In genomic region chr20:23379772-23380171, GRCh38 we compare ENCODE assay signal across 41 cellular contexts. TPM values are rescaled to one million over a fixed set of nuclear protein-coding genes. Genes with fewer than 3 reads are reported as not detected.
"Had no signal": no experiment of that assay in that cellular context is flagged by ENCODE, and none has a peak within 500 bp of the region (broad histone marks: within the 10 kb centered on the region; RNA-seq: fewer than 3 reads in every experiment).

No MANE protein-coding gene starts in this region.

- H3K4me1 Mint-ChIP-seq: WTC11 had no signal

- H3K4me3 ChIP-seq: adrenal gland, body of pancreas, breast epithelium had no signal

- FAIRE-seq: astrocyte, TTC549 had no signal

- H3K36me3 ChIP-seq: breast epithelium had no signal

- H3K4me1 ChIP-seq: body of pancreas, breast epithelium had no signal

- H3K27me3 Mint-ChIP-seq: activated CD4-positive, alpha-beta memory T cell treated with anti-CD3 and anti-CD28 coated beads, Interleukin-2, amount 10 ng/mL, durations not matched to agents 7 days and 5 days; activated CD4-positive, alpha-beta T cell treated with anti-CD3 and anti-CD28 coated beads for 36 hours; activated CD4-positive, alpha-beta T cell treated with anti-CD3 and anti-CD28 coated beads, Interleukin-2, amount 10 ng/mL, durations not matched to agents 7 days and 5 days; activated CD8-positive, alpha-beta memory T cell treated with anti-CD3 and anti-CD28 coated beads, Interleukin-2, amount 10 ng/mL, durations not matched to agents 7 days and 5 days; activated naive CD8-positive, alpha-beta T cell treated with anti-CD3 and anti-CD28 coated beads for 36 hours; activated T-cell treated with anti-CD3 and anti-CD28 coated beads, Interleukin-2, amount 50 U/mL, for 24 hours; activated T-helper 17 cell treated with anti-CD3 and anti-CD28 coated beads, Interleukin-2, amount 50 U/mL, for 72 hours had no signal

- H3K27me3 ChIP-seq: adrenal gland, body of pancreas, brain microvascular endothelial cell, breast epithelium had no signal

- ATAC-seq: activated CD4-positive, alpha-beta T cell treated with anti-CD3 and anti-CD28 coated beads for 36 hours; activated CD4-positive, CD25-positive, alpha-beta regulatory T cell treated with anti-CD3 and anti-CD28 coated beads, Interleukin-2, amount 50 U/mL, for 24 hours; activated CD8-positive, alpha-beta memory T cell treated with anti-CD3 and anti-CD28 coated beads, Interleukin-2, amount 10 ng/mL, durations not matched to agents 7 days and 5 days; activated CD8-positive, alpha-beta T cell treated with anti-CD3 and anti-CD28 coated beads, Interleukin-2, amount 10 ng/mL, durations not matched to agents 7 days and 5 days; activated naive CD4-positive, alpha-beta T cell treated with anti-CD3 and anti-CD28 coated beads, Interleukin-2, amount 50 U/mL, for 72 hours; activated T-helper 17 cell treated with anti-CD3 and anti-CD28 coated beads, Interleukin-2, amount 50 U/mL, for 72 hours; body of pancreas; WTC11 had no signal

- H3K9me3 ChIP-seq: adrenal gland, body of pancreas, breast epithelium had no signal

- H3K27ac Mint-ChIP-seq: activated CD4-positive, alpha-beta memory T cell treated with anti-CD3 and anti-CD28 coated beads, Interleukin-2, amount 10 ng/mL, durations not matched to agents 7 days and 5 days; activated CD4-positive, alpha-beta T cell treated with anti-CD3 and anti-CD28 coated beads for 36 hours; activated CD4-positive, alpha-beta T cell treated with anti-CD3 and anti-CD28 coated beads, Interleukin-2, amount 10 ng/mL, durations not matched to agents 7 days and 5 days; activated CD8-positive, alpha-beta memory T cell treated with anti-CD3 and anti-CD28 coated beads, Interleukin-2, amount 10 ng/mL, durations not matched to agents 7 days and 5 days; activated CD8-positive, alpha-beta T cell treated with anti-CD3 and anti-CD28 coated beads, Interleukin-2, amount 10 ng/mL, durations not matched to agents 7 days and 5 days; activated naive CD4-positive, alpha-beta T cell treated with anti-CD3 and anti-CD28 coated beads for 36 hours; activated naive CD4-positive, alpha-beta T cell treated with anti-CD3 and anti-CD28 coated beads, Interleukin-2, amount 50 U/mL, for 72 hours; activated naive CD8-positive, alpha-beta T cell treated with anti-CD3 and anti-CD28 coated beads for 36 hours; activated T-cell treated with anti-CD3 and anti-CD28 coated beads, Interleukin-2, amount 50 U/mL, for 24 hours; activated T-helper 17 cell treated with anti-CD3 and anti-CD28 coated beads, Interleukin-2, amount 50 U/mL, for 72 hours; T-helper 2 cell treated with Interferon-gamma antibody and Interleukin-4, amounts not matched to agents 5 μg/mL and 100 μg/mL, for 36 hours; WTC11 had no signal

- DNase-seq: activated CD4-positive, alpha-beta memory T cell treated with anti-CD3 and anti-CD28 coated beads, Interleukin-2, amount 10 ng/mL, durations not matched to agents 7 days and 5 days; activated CD4-positive, alpha-beta T cell treated with anti-CD3 and anti-CD28 coated beads for 1 hour; activated CD4-positive, alpha-beta T cell treated with anti-CD3 and anti-CD28 coated beads for 36 hours; activated CD4-positive, alpha-beta T cell treated with anti-CD3 and anti-CD28 coated beads for 48 hours; activated CD4-positive, alpha-beta T cell treated with anti-CD3 and anti-CD28 coated beads, Interleukin-2, amount 10 ng/mL, durations not matched to agents 7 days and 5 days; activated CD4-positive, alpha-beta T cell treated with anti-CD3 and anti-CD28 coated beads, Interleukin-2, amount 50 U/mL, for 48 hours; activated CD4-positive, CD25-positive, alpha-beta regulatory T cell; activated CD8-positive, alpha-beta memory T cell treated with anti-CD3 and anti-CD28 coated beads for 24 hours; activated CD8-positive, alpha-beta memory T cell treated with anti-CD3 and anti-CD28 coated beads, Interleukin-2, amount 10 ng/mL, durations not matched to agents 7 days and 5 days; activated CD8-positive, alpha-beta memory T cell treated with anti-CD3 and anti-CD28 coated beads, Interleukin-2, amount 50 U/mL, for 48 hours; activated CD8-positive, alpha-beta T cell treated with anti-CD3 and anti-CD28 coated beads, Interleukin-2, amount 10 ng/mL, durations not matched to agents 7 days and 5 days; activated effector memory CD4-positive, alpha-beta T cell treated with anti-CD3 and anti-CD28 coated beads, Interleukin-2, amount 50 U/mL, for 16 hours; activated gamma-delta T cell treated with Interleukin-2 at 50 U/mL for 16 hours; activated naive CD4-positive, alpha-beta T cell; activated naive CD4-positive, alpha-beta T cell treated with anti-CD3 and anti-CD28 coated beads for 36 hours; activated naive CD4-positive, alpha-beta T cell treated with anti-CD3 and anti-CD28 coated beads, Interleukin-2, amount 50 U/mL, for 16 hours; activated naive CD8-positive, alpha-beta T cell treated with anti-CD3 and anti-CD28 coated beads for 36 hours; activated T-cell treated with anti-CD3 and anti-CD28 coated beads, Interleukin-2, amount 50 U/mL, for 24 hours; activated T-cell treated with anti-CD3 and anti-CD28 coated beads, Interleukin-2, amount 50 U/mL, for 48 hours; adrenal gland; amniotic stem cell; aorta; body of pancreas; brain microvascular endothelial cell; central memory CD4-positive, alpha-beta T cell; cerebellar nuclear complex; T-helper 1 cell; T-helper 2 cell; T-helper 9 cell; WERI-Rb-1 had no signal

- H3K9me3 Mint-ChIP-seq: activated naive CD4-positive, alpha-beta T cell treated with anti-CD3 and anti-CD28 coated beads for 36 hours; activated naive CD8-positive, alpha-beta T cell treated with anti-CD3 and anti-CD28 coated beads for 36 hours; activated T-cell treated with anti-CD3 and anti-CD28 coated beads, Interleukin-2, amount 50 U/mL, for 24 hours; activated T-helper 17 cell treated with anti-CD3 and anti-CD28 coated beads, Interleukin-2, amount 50 U/mL, for 72 hours; T-helper 1 cell treated with Interleukin-12 subunit alpha and Interleukin-12 subunit beta and Interleukin-4 antibody, amounts not matched to agents 30 μg/mL and 1 μg/mL, for 36 hours; T-helper 2 cell treated with Interferon-gamma antibody and Interleukin-4, amounts not matched to agents 5 μg/mL and 100 μg/mL, for 36 hours had no signal

- H3K4me3 Mint-ChIP-seq: activated CD4-positive, alpha-beta memory T cell treated with anti-CD3 and anti-CD28 coated beads, Interleukin-2, amount 10 ng/mL, durations not matched to agents 7 days and 5 days; activated CD4-positive, alpha-beta T cell treated with anti-CD3 and anti-CD28 coated beads for 36 hours; activated CD4-positive, alpha-beta T cell treated with anti-CD3 and anti-CD28 coated beads, Interleukin-2, amount 10 ng/mL, durations not matched to agents 7 days and 5 days; activated CD8-positive, alpha-beta memory T cell treated with anti-CD3 and anti-CD28 coated beads, Interleukin-2, amount 10 ng/mL, durations not matched to agents 7 days and 5 days; activated CD8-positive, alpha-beta T cell treated with anti-CD3 and anti-CD28 coated beads, Interleukin-2, amount 10 ng/mL, durations not matched to agents 7 days and 5 days; activated naive CD4-positive, alpha-beta T cell treated with anti-CD3 and anti-CD28 coated beads for 36 hours; activated naive CD8-positive, alpha-beta T cell treated with anti-CD3 and anti-CD28 coated beads for 36 hours; activated T-cell treated with anti-CD3 and anti-CD28 coated beads, Interleukin-2, amount 50 U/mL, for 24 hours; activated T-helper 17 cell treated with anti-CD3 and anti-CD28 coated beads, Interleukin-2, amount 50 U/mL, for 72 hours; T-helper 1 cell treated with Interleukin-12 subunit alpha and Interleukin-12 subunit beta and Interleukin-4 antibody, amounts not matched to agents 30 μg/mL and 1 μg/mL, for 36 hours; T-helper 2 cell treated with Interferon-gamma antibody and Interleukin-4, amounts not matched to agents 5 μg/mL and 100 μg/mL, for 36 hours; WTC11 had no signal

- H3K27ac ChIP-seq: adrenal gland, body of pancreas, brain microvascular endothelial cell, breast epithelium, WERI-Rb-1 had no signal

RNA-seq across cellular contexts. Expression of gene CSTL1, which starts 59.7 kb away (rescaled TPM):
- total RNA-seq: activated CD4-positive, alpha-beta memory T cell treated with anti-CD3 and anti-CD28 coated beads, Interleukin-2, amount 10 ng/mL, durations not matched to agents 7 days and 5 days; activated CD4-positive, alpha-beta T cell treated with anti-CD3 and anti-CD28 coated beads for 36 hours; activated CD4-positive, alpha-beta T cell treated with anti-CD3 and anti-CD28 coated beads, Interleukin-2, amount 10 ng/mL, durations not matched to agents 7 days and 5 days; activated CD8-positive, alpha-beta memory T cell treated with anti-CD3 and anti-CD28 coated beads, Interleukin-2, amount 10 ng/mL, durations not matched to agents 7 days and 5 days; activated CD8-positive, alpha-beta T cell treated with anti-CD3 and anti-CD28 coated beads, Interleukin-2, amount 10 ng/mL, durations not matched to agents 7 days and 5 days; activated naive CD4-positive, alpha-beta T cell treated with anti-CD3 and anti-CD28 coated beads for 36 hours; activated naive CD4-positive, alpha-beta T cell treated with anti-CD3 and anti-CD28 coated beads, Interleukin-2, amount 50 U/mL, for 72 hours; activated naive CD8-positive, alpha-beta T cell treated with anti-CD3 and anti-CD28 coated beads for 36 hours; activated T-helper 17 cell treated with anti-CD3 and anti-CD28 coated beads, Interleukin-2, amount 50 U/mL, for 72 hours; adrenal gland; aorta; astrocyte; body of pancreas; breast epithelium; cardiac septum; chondrocyte; WTC11 had no signal
- polyA plus RNA-seq: adrenal gland, aorta had no signal
